In the genomic region with DNA sequence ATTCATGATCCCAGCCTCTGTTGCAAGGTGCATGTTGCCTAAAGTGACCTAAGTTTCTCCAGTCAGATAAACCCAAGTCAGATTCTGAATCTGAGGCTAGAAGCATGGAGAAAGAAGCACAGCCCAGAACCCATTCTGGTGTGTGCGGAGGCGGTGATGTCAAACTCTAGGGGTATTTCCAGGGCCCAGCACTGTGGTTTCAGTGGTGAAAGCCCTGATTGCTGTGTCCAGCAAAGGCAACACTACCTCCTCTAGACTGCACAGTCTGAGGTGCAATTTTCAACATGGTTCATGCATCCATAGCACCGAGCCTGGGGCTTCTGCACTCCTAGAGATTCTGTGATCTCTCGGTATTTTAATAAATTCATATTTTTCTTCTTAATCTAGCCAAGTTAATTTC, we compare ENCODE assay signal across 29 cellular contexts.
"Had no signal": no experiment of that assay in that cellular context is flagged by ENCODE, and none has a peak within 500 bp of the region (broad histone marks: within the 10 kb centered on the region; RNA-seq: fewer than 3 reads in every experiment).

No MANE protein-coding gene starts in this region.

- H3K9me3 ChIP-seq: adrenal gland, breast epithelium, colonic mucosa, esophagus squamous epithelium, gastroesophageal sphincter, heart right ventricle had no signal

- H3K4me3 ChIP-seq: adrenal gland, breast epithelium, cardiac muscle cell, colonic mucosa, esophagus squamous epithelium, gastroesophageal sphincter, heart right ventricle, hepatocyte had no signal

- DNase-seq: activated CD4-positive, alpha-beta memory T cell treated with anti-CD3 and anti-CD28 coated beads for 36 hours; activated CD4-positive, alpha-beta T cell treated with anti-CD3 and anti-CD28 coated beads for 36 hours; activated CD4-positive, alpha-beta T cell treated with anti-CD3 and anti-CD28 coated beads, Interleukin-2, amount 10 ng/mL, durations not matched to agents 24 days and 14 days; activated CD4-positive, CD25-positive, alpha-beta regulatory T cell; activated CD4-positive, CD25-positive, alpha-beta regulatory T cell treated with anti-CD3 and anti-CD28 coated beads, Interleukin-2, amount 50 U/mL, for 72 hours; activated CD8-positive, alpha-beta memory T cell treated with anti-CD3 and anti-CD28 coated beads, Interleukin-2, amount 10 ng/mL, durations not matched to agents 7 days and 5 days; activated CD8-positive, alpha-beta memory T cell treated with anti-CD3 and anti-CD28 coated beads, Interleukin-2, amount 50 U/mL, for 4 hours; activated CD8-positive, alpha-beta T cell treated with anti-CD3 and anti-CD28 coated beads, Interleukin-2, amount 10 ng/mL, durations not matched to agents 7 days and 5 days; activated effector memory CD4-positive, alpha-beta T cell treated with anti-CD3 and anti-CD28 coated beads, Interleukin-2, amount 50 U/mL, for 16 hours; activated naive CD4-positive, alpha-beta T cell treated with anti-CD3 and anti-CD28 coated beads for 36 hours; activated naive CD8-positive, alpha-beta T cell treated with anti-CD3 and anti-CD28 coated beads for 36 hours; activated naive CD8-positive, alpha-beta T cell treated with anti-CD3 and anti-CD28 coated beads, Interleukin-2, amount 50 U/mL, for 24 hours; activated T-cell treated with anti-CD3 and anti-CD28 coated beads, Interleukin-2, amount 50 U/mL, for 1 hour; activated T-cell treated with anti-CD3 and anti-CD28 coated beads, Interleukin-2, amount 50 U/mL, for 48 hours; adrenal gland; amygdala; aorta; central memory CD4-positive, alpha-beta T cell; cerebellar nuclear complex; colonic mucosa; effector CD8-positive, alpha-beta T cell; esophagus squamous epithelium; foreskin melanocyte; heart right ventricle had no signal

- H3K4me1 ChIP-seq: adrenal gland, breast epithelium, colonic mucosa, esophagus squamous epithelium, gastroesophageal sphincter, heart right ventricle had no signal

- H3K4me2 ChIP-seq: hepatocyte had no signal

- H3K27me3 ChIP-seq: adrenal gland, breast epithelium, cardiac muscle cell, colonic mucosa, esophagus squamous epithelium, gastroesophageal sphincter, heart right ventricle, hepatocyte had no signal

- H3K27ac ChIP-seq: adrenal gland, breast epithelium, cardiac muscle cell, colonic mucosa, epithelial cell of prostate, esophagus squamous epithelium, gastroesophageal sphincter, heart right ventricle, hepatocyte had no signal

- H3K79me2 ChIP-seq: hepatocyte had no signal

- ATAC-seq: activated CD4-positive, alpha-beta T cell treated with anti-CD3 and anti-CD28 coated beads for 36 hours; activated CD8-positive, alpha-beta memory T cell treated with anti-CD3 and anti-CD28 coated beads, Interleukin-2, amount 10 ng/mL, durations not matched to agents 7 days and 5 days; activated CD8-positive, alpha-beta T cell treated with anti-CD3 and anti-CD28 coated beads, Interleukin-2, amount 10 ng/mL, durations not matched to agents 7 days and 5 days; activated naive CD8-positive, alpha-beta T cell treated with anti-CD3 and anti-CD28 coated beads, Interleukin-2, amount 50 U/mL, for 24 hours; gastroesophageal sphincter; heart right ventricle had no signal

- H3K36me3 ChIP-seq: adrenal gland, breast epithelium, cardiac muscle cell, colonic mucosa, esophagus squamous epithelium, gastroesophageal sphincter, heart right ventricle had no signal

- H2AFZ ChIP-seq: hepatocyte had no signal
